22 cellular contexts compared by ENCODE assay signal in the genomic region with DNA sequence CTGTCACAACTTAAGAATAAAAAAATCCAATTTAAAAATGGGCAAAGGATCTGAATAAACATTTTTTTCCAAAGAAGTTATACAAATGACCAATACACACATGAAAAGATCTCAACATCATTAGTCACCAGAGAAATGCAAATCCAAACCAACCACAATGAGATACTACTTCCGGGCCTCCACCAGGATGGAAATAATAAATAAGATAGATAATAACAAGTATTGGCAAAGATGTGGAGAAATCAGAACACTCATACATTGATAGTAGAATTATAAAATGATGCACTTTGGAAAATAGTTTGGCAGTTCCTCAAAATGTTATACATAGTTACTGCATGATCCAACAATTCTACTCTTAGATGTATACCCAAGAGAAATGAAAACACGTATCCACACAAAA.
"Had no signal": no experiment of that assay in that cellular context is flagged by ENCODE, and none has a peak within 500 bp of the region (broad histone marks: within the 10 kb centered on the region; RNA-seq: fewer than 3 reads in every experiment).

No MANE protein-coding gene starts in this region.

- ATAC-seq: activated CD8-positive, alpha-beta memory T cell treated with anti-CD3 and anti-CD28 coated beads, Interleukin-2, amount 10 ng/mL, durations not matched to agents 7 days and 5 days; activated naive CD8-positive, alpha-beta T cell treated with anti-CD3 and anti-CD28 coated beads, Interleukin-2, amount 50 U/mL, for 24 hours; esophagus mucosa; left lobe of liver; natural killer cell treated with Interleukin-12 subunit alpha and Interleukin-12 subunit beta and Interleukin-15 and Interleukin-18, amount 100 ng/mL, for 72 hours; stimulated activated memory B cell treated with anti-CD40 and anti-IgM and Interleukin-4, amounts not matched to agents 10 μg/mL and 1 μg/mL and 100 μg/mL, for 72 hours had no signal

- DNase-seq: activated B cell treated with CpG ODN at 0.5 μM for 24 hours; activated CD4-positive, alpha-beta memory T cell treated with anti-CD3 and anti-CD28 coated beads for 36 hours; activated CD4-positive, alpha-beta T cell treated with anti-CD3 and anti-CD28 coated beads for 4 hours; activated CD8-positive, alpha-beta memory T cell treated with anti-CD3 and anti-CD28 coated beads, Interleukin-2, amount 10 ng/mL, durations not matched to agents 7 days and 5 days; activated effector memory CD4-positive, alpha-beta T cell treated with Interleukin-2 at 50 U/mL for 16 hours; activated naive CD4-positive, alpha-beta T cell treated with anti-CD3 and anti-CD28 coated beads, Interleukin-2, amount 10 ng/mL, durations not matched to agents 7 days and 5 days; activated naive CD8-positive, alpha-beta T cell treated with anti-CD3 and anti-CD28 coated beads, Interleukin-2, amount 50 U/mL, for 24 hours; anterior cingulate cortex; cerebellar nuclear complex; effector CD4-positive, alpha-beta T cell; foreskin melanocyte; glutamatergic neuron; hippocampal formation; sigmoid colon; spleen; stimulated activated CD4-positive, alpha-beta T cell treated with anti-CD3 and anti-CD28 coated beads, Interleukin-4, amount 100 ng/mL, for 4 hours; T-helper 2 cell; testis had no signal
